11 cellular contexts compared by ENCODE assay signal in the genomic region with DNA sequence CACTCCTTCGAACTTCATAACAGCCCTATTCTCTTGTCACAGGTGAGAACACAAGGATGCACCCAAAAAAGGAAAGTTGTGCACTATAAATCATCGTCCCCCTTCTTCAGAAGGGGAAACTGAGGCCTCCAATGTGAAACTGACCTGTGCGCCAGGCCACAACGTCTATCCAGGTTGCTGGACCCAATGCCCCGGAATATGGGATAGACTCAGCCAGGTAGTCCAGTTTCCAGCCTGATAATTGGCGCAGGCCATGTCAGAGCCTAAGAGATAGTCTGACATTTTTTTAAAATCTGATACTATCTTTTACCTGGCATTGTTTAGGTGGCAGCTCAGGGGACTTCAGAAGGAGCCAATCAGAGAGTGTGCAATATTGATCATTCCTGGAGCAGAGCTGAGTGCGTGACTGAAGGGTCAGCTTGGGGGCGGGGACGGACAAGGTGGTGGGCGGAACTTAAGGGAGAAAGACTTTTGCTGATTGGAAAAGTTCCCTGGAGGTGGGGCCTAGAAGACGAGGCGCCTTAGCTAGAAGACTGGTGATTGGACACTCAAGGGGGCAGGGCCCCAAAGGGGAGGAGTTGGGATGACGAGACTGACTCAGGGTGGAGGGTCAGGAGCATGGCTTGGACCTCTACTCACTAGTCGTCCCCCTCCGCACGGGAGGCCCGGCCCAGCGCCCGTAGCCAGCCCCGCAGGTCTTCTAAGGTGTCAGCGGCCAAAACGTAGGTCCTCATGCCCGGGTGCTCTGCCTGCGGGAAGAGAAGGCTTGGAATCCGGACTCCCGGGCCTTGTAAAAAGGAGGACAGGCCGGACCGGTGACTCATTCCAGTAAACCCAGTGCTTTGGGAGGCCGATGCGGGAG. TPM values are rescaled to one million over a fixed set of nuclear protein-coding genes. Genes with fewer than 3 reads are reported as not detected.
A peak's percentile ranks its signal among the peaks of the same experiment; 100 is the strongest.
DNase-seq lines count a peak whose midpoint lies in the region; ATAC-seq, FAIRE-seq and TF ChIP-seq lines count a peak whose summit lies in the region.
"Had no signal": no experiment of that assay in that cellular context is flagged by ENCODE, and none has a peak within 500 bp of the region (broad histone marks: within the 10 kb centered on the region; RNA-seq: fewer than 3 reads in every experiment).

No MANE protein-coding gene starts in this region.

- no peaks in the 10 kb centered on the region for H3K36me3 ChIP-seq in CD8-positive, alpha-beta memory T cell (ENCODE audit: insufficient read depth, low read length)
- H3K36me3 ChIP-seq in mucosa of descending colon (ENCODE audit: low read depth): no peaks in the 10 kb centered on the region

- no peaks in the 10 kb centered on the region for H3K9me3 ChIP-seq in CD8-positive, alpha-beta memory T cell (ENCODE audit: low read length)
- H3K9me3 ChIP-seq in mucosa of descending colon: no peaks in the 10 kb centered on the region

- DNase-seq in CD8-positive, alpha-beta memory T cell: no peak
- DNase-seq in activated T-cell treated with anti-CD3 and anti-CD28 coated beads, Interleukin-2, amount 50 U/mL, for 48 hours: peak; percentile 35 to 41
- DNase-seq in mucosa of descending colon: peak in 1 of 3 donors; percentile 60
- no peak for DNase-seq in RCC 7860 (ENCODE audit: low spot score)
- DNase-seq in D721Med (ENCODE audit: insufficient read length, low spot score): no peak
- no peak for DNase-seq in effector CD8-positive, alpha-beta T cell (lab: John Stamatoyannopoulos, UW)
- DNase-seq in NCI-H1694 treated with DMSO at 0.1 percent for 48 hours (lab: John Stamatoyannopoulos, UW): no peak
- DNase-seq: NCI-H2029 treated with DMSO at 0.1 percent for 48 hours, WERI-Rb-1 had no signal

- H3K4me1 Mint-ChIP-seq in CD8-positive, alpha-beta memory T cell: peaks cover 2 to 4% (median 4%) of the 10 kb centered on the region in 3 donors

- H3K36me3 Mint-ChIP-seq in CD8-positive, alpha-beta memory T cell: no peaks in the 10 kb centered on the region

- intact Hi-C loops in mucosa of descending colon (cut with DNase I, micrococcal nuclease): no loop called here

- no peaks in the 10 kb centered on the region for H3K27me3 ChIP-seq in CD8-positive, alpha-beta memory T cell (ENCODE audit: insufficient read depth, low read length, poor library complexity, severe bottlenecking)

- peak overlapping the region in 5 of 7 donors; percentile 8 to 96 (median 45) for H3K4me3 Mint-ChIP-seq in CD8-positive, alpha-beta memory T cell

- no peaks in the 10 kb centered on the region for H3K9me3 Mint-ChIP-seq in CD8-positive, alpha-beta memory T cell

- H3K4me1 ChIP-seq in CD8-positive, alpha-beta memory T cell (ENCODE audit: insufficient read depth, low read length): no peaks in the 10 kb centered on the region
- H3K4me1 ChIP-seq in mucosa of descending colon (ENCODE audit: low read depth): no peaks in the 10 kb centered on the region

- H3K4me3 ChIP-seq in CD8-positive, alpha-beta memory T cell (ENCODE audit: low read length): peak overlapping the region; percentile 81
- H3K4me3 ChIP-seq in mucosa of descending colon: no peak overlapping the region

- no peak for TF ChIP-seq CTCF in mucosa of descending colon (IDR thresholded peaks at IDR 0.05)
- no peak for TF ChIP-seq CTCF in D721Med (IDR thresholded peaks at IDR 0.05; ENCODE audit: insufficient read depth, missing control alignments)

- no peak for FAIRE-seq in RCC 7860 (lab: Jason Lieb, UNC)
- no peak for FAIRE-seq in D721Med (lab: Jason Lieb, UNC)

- ATAC-seq in GM21381 (IDR thresholded peaks at IDR 0.05; ENCODE audit: unreplicated experiment) (peak; percentile 64), mucosa of descending colon (peak; percentile 74)

- POLR2A ChIA-PET in CD8-positive, alpha-beta memory T cell (lab: Charles Lee): no interaction called here

- CTCF ChIA-PET in CD8-positive, alpha-beta memory T cell (lab: Charles Lee): no interaction called here

- peak overlapping the region; percentile 84 for H3K27ac ChIP-seq in CD8-positive, alpha-beta memory T cell (ENCODE audit: low read depth, low read length)
- H3K27ac ChIP-seq: WERI-Rb-1 had no signal

- no peaks in the 10 kb centered on the region for H3K27me3 Mint-ChIP-seq in CD8-positive, alpha-beta memory T cell

- peak overlapping the region in 1 of 8 donors; percentile 17 for H3K27ac Mint-ChIP-seq in CD8-positive, alpha-beta memory T cell

RNA-seq across cellular contexts. Expression of a gene that starts 8.5 kb away (rescaled TPM):
- total RNA-seq in CD8-positive, alpha-beta memory T cell: 1 to 10 TPM; 2.5 to 4.1 TPM
- 2.7 TPM for polyA plus RNA-seq in CD8-positive, alpha-beta memory T cell
- total RNA-seq in mucosa of descending colon: 10 to 100 TPM in 2 of 3 donors, 1 to 10 TPM in 1; 4.6 to 30.2 (median 21.5) TPM

RNA-seq across cellular contexts. Expression of a gene that starts 12.3 kb away (rescaled TPM):
- 10 to 100 TPM; 67.1 to 69.3 TPM for total RNA-seq in CD8-positive, alpha-beta memory T cell
- polyA plus RNA-seq in CD8-positive, alpha-beta memory T cell: 159 TPM
- 10 to 100 TPM; 31.8 to 47.7 (median 44.6) TPM for total RNA-seq in mucosa of descending colon

RNA-seq across cellular contexts. Expression of a gene that starts 23.7 kb away (rescaled TPM):
- under 1 TPM; 0.18 to 0.37 TPM for total RNA-seq in CD8-positive, alpha-beta memory T cell
- polyA plus RNA-seq in CD8-positive, alpha-beta memory T cell: 1.1 TPM
- total RNA-seq in mucosa of descending colon: 10 to 100 TPM in 1 of 3 donors, 1 to 10 TPM in 2; 2.4 to 10.1 (median 2.4) TPM

RNA-seq across cellular contexts. Expression of a gene that starts 38.6 kb away (rescaled TPM):
- not detected for total RNA-seq in CD8-positive, alpha-beta memory T cell
- not detected for polyA plus RNA-seq in CD8-positive, alpha-beta memory T cell
- under 1 TPM in 1 of 3 donors, not detected in 2; 0.32 TPM for total RNA-seq in mucosa of descending colon
- total RNA-seq: chondrocyte had no signal

RNA-seq across cellular contexts. Expression of a gene that starts 40.2 kb away (rescaled TPM):
- total RNA-seq in CD8-positive, alpha-beta memory T cell: 10 to 100 TPM; 86.8 to 93.3 TPM
- 147 TPM for polyA plus RNA-seq in CD8-positive, alpha-beta memory T cell
- 100 to 1,000 TPM; 171 to 219 (median 205) TPM for total RNA-seq in mucosa of descending colon

Comparison
In these comparisons a context has a peak if more than half of its experiments do, and no peak if none do; other contexts are left out.
1. DNase-seq: peak in activated T-cell treated with anti-CD3 and anti-CD28 coated beads, Interleukin-2, amount 50 U/mL, for 48 hours (2 of 2); none in CD8-positive, alpha-beta memory T cell (0 of 5), RCC 7860 (single experiment), D721Med (single experiment), effector CD8-positive, alpha-beta T cell (single experiment) and NCI-H1694 treated with DMSO at 0.1 percent for 48 hours (single experiment).